20 cellular contexts compared by ENCODE assay signal in genomic region chr13:73828811-73829210, GRCh38.
A peak's percentile ranks its signal among the peaks of the same experiment; 100 is the strongest.
DNase-seq lines count a peak whose midpoint lies in the region; ATAC-seq, FAIRE-seq and TF ChIP-seq lines count a peak whose summit lies in the region.
"Had no signal": no experiment of that assay in that cellular context is flagged by ENCODE, and none has a peak within 500 bp of the region (broad histone marks: within the 10 kb centered on the region; RNA-seq: fewer than 3 reads in every experiment).

No MANE protein-coding gene starts in this region.

- WGBS in IMR-90 (ENCODE audit: extremely low coverage in 2 of 2, insufficient read length in 1 of 2), 2 experiments = 93% methylated on average over 2 of the region's 4 CpGs; no CpG with 5 or more reads in 1 of the 2 experiments
- WGBS in pancreas, 2 donors = 65 to 83% methylated on average over 4 of the region's 4 CpGs

- H4K91ac ChIP-seq in IMR-90 (ENCODE audit: insufficient read depth, low read depth, low read length) = 0 out of 2 replicates have a peak overlapping the region, but pooled peaks have one; percentile 21

- H3K56ac ChIP-seq in IMR-90 (ENCODE audit: extremely low read depth, insufficient read depth, low read length) = no peak overlapping the region

- peaks cover 5% of the 10 kb centered on the region; the same call in 1 of the 2 replicates for H3K9me1 ChIP-seq in IMR-90 (ENCODE audit: insufficient read depth, low read length)

- H2BK120ac ChIP-seq in IMR-90 (ENCODE audit: low read depth, low read length) = no peak overlapping the region

- no peak for TF ChIP-seq POLR2A in IMR-90 (IDR thresholded peaks at IDR 0.05; ENCODE audit: low read depth, low read length)

- no peak overlapping the region for H3K27ac Mint-ChIP-seq in activated CD8-positive, alpha-beta memory T cell treated with anti-CD3 and anti-CD28 coated beads, Interleukin-2, amount 10 ng/mL, durations not matched to agents 7 days and 5 days
- H3K27ac Mint-ChIP-seq in astrocyte (ENCODE audit: unreplicated experiment) (peak overlapping the region; percentile 4), T-cell (peak overlapping the region in 1 of 2 donors; percentile 26)
- H3K27ac Mint-ChIP-seq in naive thymus-derived CD4-positive, alpha-beta T cell = peak overlapping the region in 5 of 9 donors; percentile 29 to 83 (median 51)

- H3K9ac ChIP-seq in IMR-90 (ENCODE audit: low read depth, low read length) (no peak overlapping the region), astrocyte (ENCODE audit: low read length) (no peak overlapping the region)

- H3K79me2 ChIP-seq in astrocyte (ENCODE audit: insufficient read depth, low read length) = peaks cover 17% of the 10 kb centered on the region

- FAIRE-seq in astrocyte (lab: Jason Lieb, UNC) (no peak), pancreas (lab: Jason Lieb, UNC) (no peak)
- FAIRE-seq: HTR-8/SVneo had no signal

- H3K9me3 Mint-ChIP-seq in activated CD8-positive, alpha-beta memory T cell treated with anti-CD3 and anti-CD28 coated beads, Interleukin-2, amount 10 ng/mL, durations not matched to agents 7 days and 5 days (ENCODE audit: low read depth) = no peaks in the 10 kb centered on the region
- H3K9me3 Mint-ChIP-seq in astrocyte (ENCODE audit: unreplicated experiment) (no peaks in the 10 kb centered on the region), T-cell (no peaks in the 10 kb centered on the region)
- H3K9me3 Mint-ChIP-seq in naive thymus-derived CD4-positive, alpha-beta T cell = no peaks in the 10 kb centered on the region

- H2BK15ac ChIP-seq in IMR-90 (ENCODE audit: low read depth, low read length) = no peak overlapping the region

- H3K4me2 ChIP-seq in IMR-90 (ENCODE audit: low read depth, low read length) (no peak overlapping the region), astrocyte (ENCODE audit: low read length) (no peak overlapping the region)

- CTCF ChIA-PET in activated CD8-positive, alpha-beta memory T cell treated with anti-CD3 and anti-CD28 coated beads, Interleukin-2, amount 10 ng/mL, durations not matched to agents 7 days and 5 days (lab: Charles Lee) = no interaction called here
- CTCF ChIA-PET in IMR-90 (lab: Yijun Ruan, JAX) (interaction anchor here (1.5 kb wide), 1 partner anchor 340 kb away, joined by 3 read pairs; no protein-coding TSS in a partner anchor), T-cell (lab: Charles Lee) (interaction anchor here in 1 of 2 donors (0.6 kb wide), 1 partner anchor 1020 kb away, joined by 7 read pairs; no protein-coding TSS in a partner anchor)
- CTCF ChIA-PET in naive thymus-derived CD4-positive, alpha-beta T cell (lab: Charles Lee) = no interaction called here

- dilution Hi-C loops in IMR-90 (cut with HindIII; ENCODE audit: low sequenced_read_pairs, unreplicated experiment) = no loop called here

- no peak overlapping the region for H3K14ac ChIP-seq in IMR-90 (replicated peaks; ENCODE audit: low read depth, low read length)

- H2AK5ac ChIP-seq in IMR-90 (ENCODE audit: low read depth, low read length) = no peak overlapping the region

- no peak overlapping the region for H3K23ac ChIP-seq in IMR-90 (ENCODE audit: low read depth, low read length)

- TF ChIP-seq CTCF in IMR-90 (conservative IDR thresholded peaks at IDR 0.05; ENCODE audit: low read depth, low read length) = no peak
- TF ChIP-seq CTCF in astrocyte (IDR thresholded peaks at IDR 0.05; ENCODE audit: insufficient read depth, low read depth, low read length) = no peak
- no peak for TF ChIP-seq CTCF in pancreas (IDR thresholded peaks at IDR 0.05)

- H4K20me1 ChIP-seq in IMR-90 (ENCODE audit: insufficient read depth, low read length) (no peaks in the 10 kb centered on the region), astrocyte (ENCODE audit: insufficient read depth, low read length) (peaks cover 17% of the 10 kb centered on the region)

- no peak overlapping the region for H2AK9ac ChIP-seq in IMR-90 (replicated peaks; ENCODE audit: low read depth, low read length, poor library complexity)

- ATAC-seq in activated CD8-positive, alpha-beta memory T cell treated with anti-CD3 and anti-CD28 coated beads, Interleukin-2, amount 10 ng/mL, durations not matched to agents 7 days and 5 days = peak; percentile 49
- no peak for ATAC-seq in IMR-90 (ENCODE audit: low read depth)
- ATAC-seq in naive thymus-derived CD4-positive, alpha-beta T cell = no peak
- no peak for ATAC-seq in pancreas
- no peak for ATAC-seq in T-cell (replicated peaks in 1 of 4)
- ATAC-seq: PC-3, Right ventricle myocardium inferior had no signal

- no peak overlapping the region for H3K18ac ChIP-seq in IMR-90 (ENCODE audit: low read depth, low read length)

- H3K36me3 Mint-ChIP-seq in activated CD8-positive, alpha-beta memory T cell treated with anti-CD3 and anti-CD28 coated beads, Interleukin-2, amount 10 ng/mL, durations not matched to agents 7 days and 5 days = peaks cover 10% of the 10 kb centered on the region
- H3K36me3 Mint-ChIP-seq in astrocyte (ENCODE audit: low read depth, unreplicated experiment) (no peaks in the 10 kb centered on the region), T-cell (peaks cover 15% of the 10 kb centered on the region)
- peaks cover 7 to 28% (median 14%) of the 10 kb centered on the region in 5 donors for H3K36me3 Mint-ChIP-seq in naive thymus-derived CD4-positive, alpha-beta T cell

- H4K8ac ChIP-seq in IMR-90 (ENCODE audit: low read depth in 2 of 2, low read length in 2 of 2) = no peak overlapping the region

- no peak overlapping the region for H4K5ac ChIP-seq in IMR-90 (ENCODE audit: low read depth, low read length)

- H3K9me3 ChIP-seq in IMR-90 (ENCODE audit: control insufficient read depth, insufficient read depth, low read length) (no peaks in the 10 kb centered on the region), astrocyte (ENCODE audit: insufficient read depth, low read depth, low read length) (no peaks in the 10 kb centered on the region), pancreas (no peaks in the 10 kb centered on the region)
- H3K9me3 ChIP-seq in naive thymus-derived CD4-positive, alpha-beta T cell (ENCODE audit: control insufficient read depth in 2 of 3, low read length in 3 of 3) = no peaks in the 10 kb centered on the region

- H3K27me3 ChIP-seq in IMR-90 (ENCODE audit: control insufficient read depth, insufficient read depth, low read length) (no peaks in the 10 kb centered on the region), astrocyte (ENCODE audit: insufficient read depth, low read length) (no peaks in the 10 kb centered on the region), pancreas (no peaks in the 10 kb centered on the region)
- no peaks in the 10 kb centered on the region for H3K27me3 ChIP-seq in naive thymus-derived CD4-positive, alpha-beta T cell (ENCODE audit: control insufficient read depth in 2 of 2, insufficient read depth in 2 of 2, low read length in 2 of 2)

- H3K36me3 ChIP-seq in IMR-90 (ENCODE audit: control insufficient read depth, insufficient read depth, low read length) (peaks cover 1% of the 10 kb centered on the region; the same call in 1 of the 2 replicates), astrocyte (ENCODE audit: insufficient read depth, low read length) (no peaks in the 10 kb centered on the region), pancreas (no peaks in the 10 kb centered on the region)
- no peaks in the 10 kb centered on the region for H3K36me3 ChIP-seq in naive thymus-derived CD4-positive, alpha-beta T cell (ENCODE audit: control insufficient read depth in 2 of 3, insufficient read depth in 3 of 3, low read length in 3 of 3)

- H3K4ac ChIP-seq in IMR-90 (ENCODE audit: low read depth, low read length) = no peak overlapping the region

- H3K27ac ChIP-seq in IMR-90 (ENCODE audit: insufficient read depth, low read length) = no peak overlapping the region
- H3K27ac ChIP-seq in astrocyte (ENCODE audit: low read depth, low read length) = no peak overlapping the region
- no peak overlapping the region for H3K27ac ChIP-seq in naive thymus-derived CD4-positive, alpha-beta T cell (ENCODE audit: low read depth, low read length)
- no peak overlapping the region for H3K27ac ChIP-seq in pancreas
- H3K27ac ChIP-seq: C4-2B had no signal

- H3K27me3 Mint-ChIP-seq in activated CD8-positive, alpha-beta memory T cell treated with anti-CD3 and anti-CD28 coated beads, Interleukin-2, amount 10 ng/mL, durations not matched to agents 7 days and 5 days = no peaks in the 10 kb centered on the region
- H3K27me3 Mint-ChIP-seq in astrocyte (ENCODE audit: low read depth, unreplicated experiment) = no peaks in the 10 kb centered on the region
- no peaks in the 10 kb centered on the region for H3K27me3 Mint-ChIP-seq in naive thymus-derived CD4-positive, alpha-beta T cell
- H3K27me3 Mint-ChIP-seq in T-cell = no peaks in the 10 kb centered on the region

- peaks cover 19% of the 10 kb centered on the region for H3K4me1 Mint-ChIP-seq in activated CD8-positive, alpha-beta memory T cell treated with anti-CD3 and anti-CD28 coated beads, Interleukin-2, amount 10 ng/mL, durations not matched to agents 7 days and 5 days
- H3K4me1 Mint-ChIP-seq in astrocyte (ENCODE audit: low read depth, unreplicated experiment) (peaks cover 30% of the 10 kb centered on the region), T-cell (peaks cover 74 to 80% (median 74%) of the 10 kb centered on the region in 3 donors)
- peaks cover 18 to 89% (median 74%) of the 10 kb centered on the region in 7 donors for H3K4me1 Mint-ChIP-seq in naive thymus-derived CD4-positive, alpha-beta T cell

- no peak overlapping the region for H2BK5ac ChIP-seq in IMR-90 (ENCODE audit: low read depth, low read length, poor library complexity, severe bottlenecking)

- DNase-seq in activated CD8-positive, alpha-beta memory T cell treated with anti-CD3 and anti-CD28 coated beads, Interleukin-2, amount 10 ng/mL, durations not matched to agents 7 days and 5 days = no peak
- DNase-seq in activated CD8-positive, alpha-beta memory T cell treated with anti-CD3 and anti-CD28 coated beads for 24 hours = no peak
- no peak for DNase-seq in IMR-90
- no peak for DNase-seq in astrocyte (ENCODE audit: low read depth)
- no peak for DNase-seq in naive thymus-derived CD4-positive, alpha-beta T cell
- DNase-seq in pancreas = no peak
- DNase-seq in T-cell = no peak
- DNase-seq in kidney tubule cell (ENCODE audit: low spot score) = no peak
- DNase-seq: Calu3, DMS79 treated with DMSO at 0.1 percent for 48 hours, GDM1, GOT3, NCI-H1436 treated with DMSO at 0.1 percent for 48 hours, NCI-H2081 treated with DMSO at 0.1 percent for 48 hours, NCI-H226, NCI-H526 treated with DMSO at 0.1 percent for 48 hours, PC-3 had no signal

- in situ Hi-C loops in IMR-90 (cut with MboI; ENCODE audit: low sequenced_read_pairs) = loop anchor here (25.0 kb wide), 1 partner anchor 458 kb away; no protein-coding TSS in a partner anchor

- H3K4me3 Mint-ChIP-seq in activated CD8-positive, alpha-beta memory T cell treated with anti-CD3 and anti-CD28 coated beads, Interleukin-2, amount 10 ng/mL, durations not matched to agents 7 days and 5 days = no peak overlapping the region
- H3K4me3 Mint-ChIP-seq in astrocyte (ENCODE audit: unreplicated experiment) = no peak overlapping the region
- H3K4me3 Mint-ChIP-seq in naive thymus-derived CD4-positive, alpha-beta T cell = no peak overlapping the region
- H3K4me3 Mint-ChIP-seq in T-cell = no peak overlapping the region

- POLR2A ChIA-PET in IMR-90 (lab: Charles Lee; ENCODE audit: unreplicated experiment) (no interaction called here), T-cell (lab: Charles Lee) (no interaction called here)
- POLR2A ChIA-PET in naive thymus-derived CD4-positive, alpha-beta T cell (lab: Charles Lee) = interaction anchor here (0.7 to 1.2 kb wide), 2 partner anchors 62 to 239 kb away, joined by 3 to 5 read pairs; no protein-coding TSS in a partner anchor

- H3K4me3 ChIP-seq in IMR-90 (ENCODE audit: insufficient read depth, low read depth, low read length) = no peak overlapping the region
- H3K4me3 ChIP-seq in astrocyte (ENCODE audit: insufficient read depth, low read depth, low read length) = no peak overlapping the region
- no peak overlapping the region for H3K4me3 ChIP-seq in naive thymus-derived CD4-positive, alpha-beta T cell (ENCODE audit: low read length)
- no peak overlapping the region for H3K4me3 ChIP-seq in pancreas

- no peak overlapping the region for H2BK20ac ChIP-seq in IMR-90 (ENCODE audit: low read depth, low read length)

- H3K79me1 ChIP-seq in IMR-90 (ENCODE audit: low read depth in 1 of 2, low read length in 2 of 2) = peaks cover 14 to 26% of the 10 kb centered on the region in 2 experiments

- H2AFZ ChIP-seq in IMR-90 (replicated peaks; ENCODE audit: low read length, poor library complexity) = no peak overlapping the region
- H2AFZ ChIP-seq in astrocyte (ENCODE audit: low read depth, low read length) = no peak overlapping the region

- intact Hi-C loops in IMR-90 (cut with micrococcal nuclease) = no loop called here
- intact Hi-C loops in naive thymus-derived CD4-positive, alpha-beta T cell (cut with micrococcal nuclease) = loop anchor here in 1 of 2 donors (2.0 kb wide), 1 partner anchor 16 kb away; no protein-coding TSS in a partner anchor
- intact Hi-C loops in pancreas (cut with DNase I) = no loop called here

- H3K4me1 ChIP-seq in IMR-90 (ENCODE audit: control insufficient read depth, insufficient read depth, low read length) = peaks cover 6% of the 10 kb centered on the region
- peaks cover 6% of the 10 kb centered on the region for H3K4me1 ChIP-seq in astrocyte (ENCODE audit: insufficient read depth, low read length)
- H3K4me1 ChIP-seq in naive thymus-derived CD4-positive, alpha-beta T cell (ENCODE audit: control insufficient read depth in 2 of 2, insufficient read depth in 2 of 2, low read length in 2 of 2) = peaks cover 4 to 40% of the 10 kb centered on the region in 2 donors
- no peaks in the 10 kb centered on the region for H3K4me1 ChIP-seq in pancreas

- TF ChIP-seq RAD21 in IMR-90 (IDR thresholded peaks at IDR 0.05; ENCODE audit: low read length) = no peak

- no TSS peak for BruUV-seq in IMR-90 (replicated peaks; lab: Mats Ljungman, UMichigan)
